ENCODE assay signal across 28 cellular contexts in genomic region chr6:66210964-66211363, GRCh38.
DNase-seq lines count a peak whose midpoint lies in the region; ATAC-seq and TF ChIP-seq lines count a peak whose summit lies in the region.
"Had no signal": no experiment of that assay in that cellular context is flagged by ENCODE, and none has a peak within 500 bp of the region (broad histone marks: within the 10 kb centered on the region; RNA-seq: fewer than 3 reads in every experiment).

No MANE protein-coding gene starts in this region.

- H3K4me3 ChIP-seq in GM12865 (ENCODE audit: low read depth, low read length) (no peak overlapping the region), fibroblast of mammary gland (ENCODE audit: control insufficient read depth, low read depth, low read length) (no peak overlapping the region), heart right ventricle (no peak overlapping the region)
- no peak overlapping the region for H3K4me3 ChIP-seq in Jurkat, Clone E6-1 (ENCODE audit: low read length)
- H3K4me3 ChIP-seq: BLaER1, dorsolateral prefrontal cortex, esophagus squamous epithelium, lung had no signal

- 61 to 70% methylated on average over 3 of the region's 3 CpGs for WGBS in heart right ventricle, 2 donors

- intact Hi-C loops in heart right ventricle (cut with DNase I) = no loop called here

- H3K36me3 ChIP-seq in heart right ventricle = no peaks in the 10 kb centered on the region
- H3K36me3 ChIP-seq: BLaER1, esophagus squamous epithelium had no signal

- no peaks in the 10 kb centered on the region for H3K4me1 ChIP-seq in heart right ventricle
- H3K4me1 ChIP-seq: BLaER1, esophagus squamous epithelium had no signal

- DNase-seq in GM12865 (ENCODE audit: low read depth) (peak; percentile 1), RPMI8226 (peak; percentile 14), fibroblast of mammary gland (ENCODE audit: low read depth) (peak; percentile 9), heart right ventricle (no peak), SK-N-DZ (ENCODE audit: low spot score) (no peak)
- peak; percentile 0 for DNase-seq in Jurkat, Clone E6-1 (ENCODE audit: low read depth, low spot score)
- DNase-seq: activated CD8-positive, alpha-beta memory T cell treated with anti-CD3 and anti-CD28 coated beads, Interleukin-2, amount 10 ng/mL, durations not matched to agents 7 days and 5 days; activated gamma-delta T cell treated with Interleukin-2 at 50 U/mL for 16 hours; activated naive CD8-positive, alpha-beta T cell treated with anti-CD3 and anti-CD28 coated beads, Interleukin-2, amount 50 U/mL, for 24 hours; activated T-cell treated with anti-CD3 and anti-CD28 coated beads, Interleukin-2, amount 50 U/mL, for 4 hours; DMS79; dorsolateral prefrontal cortex; esophagus squamous epithelium; foreskin melanocyte; GDM1; IMR-90; NCI-H1105; NCI-H187 treated with DMSO at 0.1 percent for 48 hours; NCI-H226; NCI-H526 treated with DMSO at 0.1 percent for 48 hours; nephron progenitor cell; SK-N-SH; stimulated activated naive B cell treated with anti-CD40 and anti-IgM and Interleukin-4, amounts not matched to agents 10 μg/mL and 1 μg/mL and 100 μg/mL, for 72 hours; substantia nigra; trophoblast cell had no signal

- no peak overlapping the region for H3K27ac ChIP-seq in heart right ventricle
- H3K27ac ChIP-seq: BLaER1, dorsolateral prefrontal cortex, esophagus squamous epithelium had no signal

- ATAC-seq in HG03039 (IDR thresholded peaks at IDR 0.05; ENCODE audit: unreplicated experiment) = no peak
- no peak for ATAC-seq in heart right ventricle
- ATAC-seq: activated CD8-positive, alpha-beta memory T cell treated with anti-CD3 and anti-CD28 coated beads, Interleukin-2, amount 10 ng/mL, durations not matched to agents 7 days and 5 days; activated naive CD8-positive, alpha-beta T cell treated with anti-CD3 and anti-CD28 coated beads, Interleukin-2, amount 50 U/mL, for 24 hours; activated T-cell treated with anti-CD3 and anti-CD28 coated beads, Interleukin-2, amount 50 U/mL, for 4 hours; stimulated activated naive B cell treated with anti-CD40 and anti-IgM and Interleukin-4, amounts not matched to agents 10 μg/mL and 1 μg/mL and 100 μg/mL, for 72 hours had no signal

- H3K9me3 ChIP-seq in heart right ventricle = peaks cover 0 to 50% (median 6%) of the 10 kb centered on the region in 11 donors

- TF ChIP-seq CTCF in GM12865 (IDR thresholded peaks at IDR 0.05; ENCODE audit: insufficient read depth, low read depth, low read length, missing control alignments) = no peak
- no peak for TF ChIP-seq CTCF in fibroblast of mammary gland (conservative IDR thresholded peaks at IDR 0.05; ENCODE audit: control insufficient read depth, insufficient read depth, low read depth, low read length)
- no peak for TF ChIP-seq CTCF in heart right ventricle (IDR thresholded peaks at IDR 0.05)

- H3K27me3 ChIP-seq in heart right ventricle = no peaks in the 10 kb centered on the region
- H3K27me3 ChIP-seq: BLaER1, dorsolateral prefrontal cortex, esophagus squamous epithelium had no signal

Comparison
In these comparisons a context has a peak if more than half of its experiments do, and no peak if none do; other contexts are left out.
1. DNase-seq: peak in GM12865 (single experiment), Jurkat, Clone E6-1 (single experiment), RPMI8226 (single experiment) and fibroblast of mammary gland (single experiment); none in heart right ventricle (0 of 2) and SK-N-DZ (single experiment).